11 cellular contexts compared by ENCODE assay signal in the genomic region with DNA sequence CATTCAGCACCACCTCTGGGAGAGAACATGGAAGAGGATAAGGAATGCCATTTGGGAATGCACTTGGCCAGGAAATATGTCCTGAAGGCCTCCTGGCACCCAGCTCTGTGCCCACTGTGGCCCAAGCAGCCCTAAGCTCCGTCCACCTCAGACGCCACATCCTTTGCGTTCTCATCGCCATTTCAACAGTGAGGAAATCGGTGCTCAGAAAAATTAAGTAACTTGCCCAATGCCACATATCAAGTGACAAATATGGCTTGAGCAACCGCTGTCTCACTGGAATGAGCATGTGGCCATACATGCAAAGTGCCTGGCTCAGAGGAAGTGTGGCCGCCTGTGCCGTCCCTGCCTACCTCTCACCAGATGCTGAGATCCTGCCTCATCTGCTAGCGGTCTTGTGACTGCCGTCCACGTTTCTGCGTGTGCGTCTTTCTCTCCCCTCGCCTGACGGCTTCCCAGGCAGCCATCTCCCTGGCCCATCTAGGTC. TPM values are rescaled to one million over a fixed set of nuclear protein-coding genes. Genes with fewer than 3 reads are reported as not detected.
A peak's percentile ranks its signal among the peaks of the same experiment; 100 is the strongest.
DNase-seq lines count a peak whose midpoint lies in the region; ATAC-seq, FAIRE-seq and TF ChIP-seq lines count a peak whose summit lies in the region.
"Had no signal": no experiment of that assay in that cellular context is flagged by ENCODE, and none has a peak within 500 bp of the region (broad histone marks: within the 10 kb centered on the region; RNA-seq: fewer than 3 reads in every experiment).

No MANE protein-coding gene starts in this region.

- peak overlapping the region; percentile 92 to 100 (median 96) for H3K4me3 Mint-ChIP-seq in IgD-negative memory B cell
- no peak overlapping the region for H3K4me3 Mint-ChIP-seq in activated naive CD4-positive, alpha-beta T cell treated with anti-CD3 and anti-CD28 coated beads, Interleukin-2, amount 10 ng/mL, durations not matched to agents 7 days and 5 days
- H3K4me3 Mint-ChIP-seq: activated CD8-positive, alpha-beta T cell treated with anti-CD3 and anti-CD28 coated beads for 36 hours had no signal

- H3K56ac ChIP-seq in H1 (replicated peaks; ENCODE audit: insufficient read length, low read depth, low read length): no peak overlapping the region

- H3K36me3 Mint-ChIP-seq in IgD-negative memory B cell: peaks cover 4% of the 10 kb centered on the region
- H3K36me3 Mint-ChIP-seq in activated naive CD4-positive, alpha-beta T cell treated with anti-CD3 and anti-CD28 coated beads, Interleukin-2, amount 10 ng/mL, durations not matched to agents 7 days and 5 days: peaks cover 34% of the 10 kb centered on the region

- peaks cover 0 to 17% of the 10 kb centered on the region in 2 experiments for H4K20me1 ChIP-seq in H1 (replicated peaks in 1 of 2; ENCODE audit: control insufficient read depth in 1 of 2, insufficient read depth in 2 of 2, low read length in 2 of 2)

- H3K23me2 ChIP-seq in H1 (ENCODE audit: low read depth, low read length): no peaks in the 10 kb centered on the region

- H3K9me3 ChIP-seq in H1 (ENCODE audit: insufficient read depth in 2 of 2, low read depth in 1 of 2, low read length in 1 of 2): no peaks in the 10 kb centered on the region

- no peak overlapping the region for H2BK120ac ChIP-seq in H1 (replicated peaks; ENCODE audit: low read depth, low read length)

- TF ChIP-seq POLR2A in H1 (IDR thresholded peaks at IDR 0.05; ENCODE audit: control extremely low read depth in 1 of 2, low read depth in 2 of 2, low read length in 2 of 2): no peak

- POLR2A ChIA-PET in H1 (lab: Charles Lee; ENCODE audit: partially characterized antibody): interaction anchor here (0.7 to 65.5 kb wide), 4 partner anchors 14 to 43 kb away, joined by 3 to 3349 read pairs (median 6); a partner anchor contains a TSS

- no peak overlapping the region for H4K5ac ChIP-seq in H1 (ENCODE audit: insufficient read length, low read depth, low read length)

- no peaks in the 10 kb centered on the region for H3K9me3 Mint-ChIP-seq in IgD-negative memory B cell
- no peaks in the 10 kb centered on the region for H3K9me3 Mint-ChIP-seq in activated naive CD4-positive, alpha-beta T cell treated with anti-CD3 and anti-CD28 coated beads, Interleukin-2, amount 10 ng/mL, durations not matched to agents 7 days and 5 days
- H3K9me3 Mint-ChIP-seq: activated CD8-positive, alpha-beta T cell treated with anti-CD3 and anti-CD28 coated beads for 36 hours had no signal

- H3K79me1 ChIP-seq in H1 (ENCODE audit: low read depth, low read length): 0 out of 2 replicates have a peak, but pooled peaks cover 2% of the 10 kb centered on the region

- H3K4ac ChIP-seq in H1 (replicated peaks; ENCODE audit: insufficient read length, low read depth, low read length): no peak overlapping the region

- peak; percentile 97 for DNase-seq in GF-D8 (lab: John Stamatoyannopoulos, UW)
- no peak for DNase-seq in H1 (ENCODE audit: low read depth in 1 of 2, low spot score in 2 of 2)
- DNase-seq in COLO668 (lab: John Stamatoyannopoulos, UW; ENCODE audit: unreplicated experiment): no peak
- no peak for DNase-seq in activated naive CD4-positive, alpha-beta T cell treated with anti-CD3 and anti-CD28 coated beads, Interleukin-2, amount 10 ng/mL, durations not matched to agents 7 days and 5 days
- DNase-seq in substantia nigra (lab: John Stamatoyannopoulos, UW): no peak
- DNase-seq in OCI-M1 (lab: John Stamatoyannopoulos, UW): no peak
- DNase-seq: foreskin keratinocyte had no signal

- no peak overlapping the region for H2BK15ac ChIP-seq in H1 (ENCODE audit: low read length)

- H3K4me3 ChIP-seq in H1 (ENCODE audit: extremely low read depth in 1 of 4, insufficient read depth in 2 of 4, low read depth in 3 of 4, low read length in 4 of 4): no peak overlapping the region

- H3K27ac ChIP-seq in H1 (ENCODE audit: low read depth, low read length) (no peak overlapping the region), substantia nigra (ENCODE audit: low read depth, low read length, poor library complexity, severe bottlenecking) (no peak overlapping the region)
- H3K27ac ChIP-seq: foreskin keratinocyte had no signal

- no peak overlapping the region for H3K23ac ChIP-seq in H1 (ENCODE audit: insufficient read length)

- H3K4me2 ChIP-seq in H1 (ENCODE audit: insufficient read depth in 1 of 2, low read depth in 2 of 2, low read length in 2 of 2): no peak overlapping the region

- no peak overlapping the region for H2BK20ac ChIP-seq in H1 (ENCODE audit: low read length)

- no peak overlapping the region for H3K14ac ChIP-seq in H1 (ENCODE audit: insufficient read length)

- no peak for TF ChIP-seq RAD21 in H1 (IDR thresholded peaks at IDR 0.05 in 1 of 2, conservative IDR thresholded peaks at IDR 0.05 in 1 of 2; ENCODE audit: low read depth in 2 of 2, low read length in 2 of 2)

- H3K9ac ChIP-seq in H1 (replicated peaks in 1 of 4; ENCODE audit: extremely low read depth in 1 of 4, low read depth in 3 of 4, low read length in 3 of 4): no peak overlapping the region

- TF ChIP-seq CTCF in H1 (IDR thresholded peaks at IDR 0.05; ENCODE audit: control extremely low read depth in 1 of 3, insufficient read depth in 1 of 3, low read depth in 1 of 3, low read length in 3 of 3): no peak

- no peak overlapping the region for H4K91ac ChIP-seq in H1 (replicated peaks; ENCODE audit: insufficient read length, low read length)

- H3K79me2 ChIP-seq in H1 (ENCODE audit: control insufficient read depth in 1 of 2, insufficient read depth in 2 of 2, low read length in 2 of 2): peaks cover 0 to under 1% of the 10 kb centered on the region in 2 experiments; a peak in 1 of 4 replicates

- no peaks in the 10 kb centered on the region for H3K27me3 ChIP-seq in H1 (replicated peaks in 1 of 4; ENCODE audit: control insufficient read depth in 3 of 4, extremely low read depth in 1 of 4, insufficient read depth in 3 of 4, low read length in 3 of 4)
- H3K27me3 ChIP-seq: foreskin keratinocyte had no signal

- H3K36me3 ChIP-seq in H1 (ENCODE audit: control insufficient read depth in 2 of 4, insufficient read depth in 4 of 4, low read length in 3 of 4): peaks cover 26 to 48% (median 47%) of the 10 kb centered on the region in 4 experiments

- no peak overlapping the region for H4K8ac ChIP-seq in H1 (ENCODE audit: extremely low read depth, insufficient read depth, low read length)

- TF ChIP-seq EP300 in H1 (IDR thresholded peaks at IDR 0.05; ENCODE audit: borderline replicate concordance in 1 of 2, low read depth in 2 of 2, low read length in 2 of 2): no peak

- peak overlapping the region; percentile 92 to 99 (median 98) for H3K27ac Mint-ChIP-seq in IgD-negative memory B cell
- no peak overlapping the region for H3K27ac Mint-ChIP-seq in activated naive CD4-positive, alpha-beta T cell treated with anti-CD3 and anti-CD28 coated beads, Interleukin-2, amount 10 ng/mL, durations not matched to agents 7 days and 5 days
- H3K27ac Mint-ChIP-seq: activated CD8-positive, alpha-beta T cell treated with anti-CD3 and anti-CD28 coated beads for 36 hours had no signal

- no peak overlapping the region for H2BK12ac ChIP-seq in H1 (ENCODE audit: low read depth, low read length)

- FAIRE-seq in H1 (lab: Jason Lieb, UNC): no peak
- FAIRE-seq: urothelium cell line had no signal

- peaks cover under 1 to 12% (median 9%) of the 10 kb centered on the region in 4 experiments; a peak in 6 of 7 replicates for H3K4me1 ChIP-seq in H1 (replicated peaks in 1 of 4; ENCODE audit: control insufficient read depth in 3 of 4, insufficient read depth in 4 of 4, low read length in 3 of 4)
- H3K4me1 ChIP-seq: foreskin keratinocyte had no signal

- no peak overlapping the region for H3K18ac ChIP-seq in H1 (ENCODE audit: extremely low read depth, low read length)

- H3K4me1 Mint-ChIP-seq in IgD-negative memory B cell: peaks cover 30 to 38% (median 30%) of the 10 kb centered on the region in 3 donors
- peaks cover 19% of the 10 kb centered on the region for H3K4me1 Mint-ChIP-seq in activated naive CD4-positive, alpha-beta T cell treated with anti-CD3 and anti-CD28 coated beads, Interleukin-2, amount 10 ng/mL, durations not matched to agents 7 days and 5 days

- H3K27me3 Mint-ChIP-seq in IgD-negative memory B cell: no peaks in the 10 kb centered on the region
- H3K27me3 Mint-ChIP-seq in activated naive CD4-positive, alpha-beta T cell treated with anti-CD3 and anti-CD28 coated beads, Interleukin-2, amount 10 ng/mL, durations not matched to agents 7 days and 5 days: no peaks in the 10 kb centered on the region
- H3K27me3 Mint-ChIP-seq: activated CD8-positive, alpha-beta T cell treated with anti-CD3 and anti-CD28 coated beads for 36 hours had no signal

- H2AK5ac ChIP-seq in H1 (ENCODE audit: low read depth, low read length): peak overlapping the region; percentile 75; the same call in 1 of the 2 replicates

- WGBS in H1 (ENCODE audit: extremely low coverage in 1 of 2, insufficient coverage in 1 of 2, insufficient read length in 1 of 2, insufficient replicate concordance in 2 of 2, low coverage in 1 of 2, low lambda C conversion rate in 2 of 2, missing lambda C conversion rate in 1 of 2), 2 experiments: 95% methylated on average over 14 of the region's 15 CpGs; no CpG with 5 or more reads in 1 of the 2 experiments

- no peak overlapping the region; the same call in 1 of the 2 replicates for H2BK5ac ChIP-seq in H1 (ENCODE audit: low read depth, low read length)

- ATAC-seq in GM21381 (IDR thresholded peaks at IDR 0.05; ENCODE audit: unreplicated experiment): peak; percentile 29
- ATAC-seq: foreskin keratinocyte had no signal

- no peak overlapping the region for H2AFZ ChIP-seq in H1 (ENCODE audit: low read length)

- CTCF ChIA-PET in H1 (lab: Charles Lee; ENCODE audit: partially characterized antibody): interaction anchor here (0.6 to 20.8 kb wide), 5 partner anchors 10 to 1465 kb away, joined by 3 to 306 read pairs (median 3); a partner anchor contains a TSS
- CTCF ChIA-PET in activated naive CD4-positive, alpha-beta T cell treated with anti-CD3 and anti-CD28 coated beads, Interleukin-2, amount 10 ng/mL, durations not matched to agents 7 days and 5 days (lab: Charles Lee): no interaction called here

RNA-seq across cellular contexts. Expression of a gene that starts 1.0 kb away (rescaled TPM):
- polyA plus RNA-seq in IgD-negative memory B cell: 154 TPM
- 6.4 and 8.6 TPM in 2 replicates for total RNA-seq in H1 (2021; fragmentation: NEBNext Ultra II Directional; extraction: Animal tissue kit (Norgen Biotek cat#: 25700))
- 4.2 and 6.3 TPM in 2 replicates for polyA plus RNA-seq in H1 (2011; rRNA removed)
- polyA plus RNA-seq in H1 (2011; cell fraction: cytosol; rRNA removed): 4.7 TPM
- 28.3 TPM for polyA plus RNA-seq in H1 (2011; cell fraction: nucleus; rRNA removed)
- 5.7 to 10.5 TPM (median 6.6 TPM) in 4 replicates for polyA plus RNA-seq in H1 (2012, experiment 1 of 2)
- polyA plus RNA-seq in H1 (2012, experiment 2 of 2): 3.0 TPM
- 5.7 TPM for polyA plus RNA-seq in H1 (2013, experiment 1 of 2)
- polyA plus RNA-seq in H1 (2013, experiment 2 of 2): 5.5 TPM
- polyA minus RNA-seq in H1 (2011; rRNA and poly(A)+ RNA removed): 1.3 and 3.3 TPM in 2 replicates
- 0.73 TPM for polyA minus RNA-seq in H1 (2011; cell fraction: cytosol; rRNA and poly(A)+ RNA removed)
- 7.3 TPM for polyA minus RNA-seq in H1 (2011; cell fraction: nucleus; rRNA and poly(A)+ RNA removed)

RNA-seq across cellular contexts. Expression of a gene that starts 6.2 kb away (rescaled TPM):
- polyA plus RNA-seq in IgD-negative memory B cell (74.2 TPM), H1 (2011; rRNA removed) (135 and 187 TPM in 2 replicates)
- total RNA-seq in H1 (2021; fragmentation: NEBNext Ultra II Directional; extraction: Animal tissue kit (Norgen Biotek cat#: 25700)): 101 and 102 TPM in 2 replicates
- polyA plus RNA-seq in H1 (2011; cell fraction: cytosol; rRNA removed): 198 TPM
- 361 TPM for polyA plus RNA-seq in H1 (2011; cell fraction: nucleus; rRNA removed)
- 72.1 to 148 TPM (median 142 TPM) in 4 replicates for polyA plus RNA-seq in H1 (2012, experiment 1 of 2)
- polyA plus RNA-seq in H1 (2012, experiment 2 of 2): 81.7 TPM
- polyA plus RNA-seq in H1 (2013, experiment 1 of 2): 72.4 TPM
- 70.9 TPM for polyA plus RNA-seq in H1 (2013, experiment 2 of 2)
- polyA minus RNA-seq in H1 (2011; rRNA and poly(A)+ RNA removed): 105 and 106 TPM in 2 replicates
- polyA minus RNA-seq in H1 (2011; cell fraction: cytosol; rRNA and poly(A)+ RNA removed): 142 TPM
- 80.9 TPM for polyA minus RNA-seq in H1 (2011; cell fraction: nucleus; rRNA and poly(A)+ RNA removed)

RNA-seq across cellular contexts. Expression of a gene that starts 13.2 kb away (rescaled TPM):
- polyA plus RNA-seq in IgD-negative memory B cell: 16.3 TPM
- total RNA-seq in H1 (2021; fragmentation: NEBNext Ultra II Directional; extraction: Animal tissue kit (Norgen Biotek cat#: 25700)): 86.7 and 94.2 TPM in 2 replicates
- polyA plus RNA-seq in H1 (2011; rRNA removed): 67.3 and 118 TPM in 2 replicates
- polyA plus RNA-seq in H1 (2011; cell fraction: cytosol; rRNA removed): 69.8 TPM
- 396 TPM for polyA plus RNA-seq in H1 (2011; cell fraction: nucleus; rRNA removed)
- 66.9 to 114 TPM (median 104 TPM) in 4 replicates for polyA plus RNA-seq in H1 (2012, experiment 1 of 2)
- 72.7 TPM for polyA plus RNA-seq in H1 (2012, experiment 2 of 2)
- polyA plus RNA-seq in H1 (2013, experiment 1 of 2): 55.8 TPM
- polyA plus RNA-seq in H1 (2013, experiment 2 of 2): 54.4 TPM
- polyA minus RNA-seq in H1 (2011; rRNA and poly(A)+ RNA removed): 22.3 and 28.0 TPM in 2 replicates
- 53.7 TPM for polyA minus RNA-seq in H1 (2011; cell fraction: cytosol; rRNA and poly(A)+ RNA removed)
- 149 TPM for polyA minus RNA-seq in H1 (2011; cell fraction: nucleus; rRNA and poly(A)+ RNA removed)

RNA-seq across cellular contexts. Expression of a gene that starts 37.2 kb away (rescaled TPM):
- 0.54 TPM for polyA plus RNA-seq in IgD-negative memory B cell
- 325 and 333 TPM in 2 replicates for total RNA-seq in H1 (2021; fragmentation: NEBNext Ultra II Directional; extraction: Animal tissue kit (Norgen Biotek cat#: 25700))
- 168 and 250 TPM in 2 replicates for polyA plus RNA-seq in H1 (2011; rRNA removed)
- 212 TPM for polyA plus RNA-seq in H1 (2011; cell fraction: cytosol; rRNA removed)
- polyA plus RNA-seq in H1 (2011; cell fraction: nucleus; rRNA removed): 1,074 TPM
- polyA plus RNA-seq in H1 (2012, experiment 1 of 2): 188 to 314 TPM (median 284 TPM) in 4 replicates
- 241 TPM for polyA plus RNA-seq in H1 (2012, experiment 2 of 2)
- polyA plus RNA-seq in H1 (2013, experiment 1 of 2): 332 TPM
- polyA plus RNA-seq in H1 (2013, experiment 2 of 2): 350 TPM
- polyA minus RNA-seq in H1 (2011; rRNA and poly(A)+ RNA removed): 120 and 154 TPM in 2 replicates
- 133 TPM for polyA minus RNA-seq in H1 (2011; cell fraction: cytosol; rRNA and poly(A)+ RNA removed)
- polyA minus RNA-seq in H1 (2011; cell fraction: nucleus; rRNA and poly(A)+ RNA removed): 288 TPM

RNA-seq across cellular contexts. Expression of a gene that starts 43.8 kb away (rescaled TPM):
- polyA plus RNA-seq in IgD-negative memory B cell (4.5 TPM), H1 (2011; rRNA removed) (49.9 and 91.8 TPM in 2 replicates)
- 69.8 and 75.2 TPM in 2 replicates for total RNA-seq in H1 (2021; fragmentation: NEBNext Ultra II Directional; extraction: Animal tissue kit (Norgen Biotek cat#: 25700))
- 70.5 TPM for polyA plus RNA-seq in H1 (2011; cell fraction: cytosol; rRNA removed)
- 384 TPM for polyA plus RNA-seq in H1 (2011; cell fraction: nucleus; rRNA removed)
- polyA plus RNA-seq in H1 (2012, experiment 1 of 2): 57.7 to 86.6 TPM (median 81.0 TPM) in 4 replicates
- 67.9 TPM for polyA plus RNA-seq in H1 (2012, experiment 2 of 2)
- polyA plus RNA-seq in H1 (2013, experiment 1 of 2): 59.7 TPM
- 54.0 TPM for polyA plus RNA-seq in H1 (2013, experiment 2 of 2)
- 23.4 and 37.6 TPM in 2 replicates for polyA minus RNA-seq in H1 (2011; rRNA and poly(A)+ RNA removed)
- polyA minus RNA-seq in H1 (2011; cell fraction: cytosol; rRNA and poly(A)+ RNA removed): 34.4 TPM
- 53.4 TPM for polyA minus RNA-seq in H1 (2011; cell fraction: nucleus; rRNA and poly(A)+ RNA removed)
